In the genomic region with DNA sequence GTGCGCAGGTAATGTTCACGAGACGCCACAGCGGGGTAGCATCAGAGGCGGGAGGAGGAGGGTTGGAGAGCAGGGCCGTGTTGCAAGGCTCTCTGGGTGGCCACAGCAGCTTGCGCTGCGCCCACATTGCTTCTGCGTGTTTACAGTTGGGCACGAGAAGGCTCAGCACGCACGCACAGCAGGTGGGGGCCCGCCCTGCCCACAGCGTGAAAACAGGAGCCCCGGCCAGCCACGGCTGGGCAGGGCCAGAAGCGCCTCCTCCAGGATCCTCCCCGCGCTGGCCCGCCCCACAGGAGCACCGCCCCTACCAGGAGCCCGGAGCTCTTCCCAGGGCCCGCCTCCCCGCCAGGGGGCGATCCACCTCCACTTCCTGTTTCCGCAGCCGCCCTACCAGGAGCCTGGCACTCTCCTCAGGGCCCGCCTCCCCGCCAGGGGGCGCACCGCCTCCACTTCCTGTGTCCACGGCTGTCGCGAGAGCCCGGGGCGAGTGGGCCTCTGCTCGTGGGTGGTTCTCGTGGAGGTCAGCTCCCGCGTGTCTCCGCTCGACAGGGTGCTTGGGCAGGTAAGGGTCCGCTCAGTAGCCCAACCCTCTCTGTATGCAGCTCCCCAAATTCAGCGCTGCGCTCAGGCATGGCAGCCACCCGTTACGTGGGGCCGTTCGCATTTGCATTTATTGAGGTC, we compare ENCODE assay signal across 8 cellular contexts. TPM values are rescaled to one million over a fixed set of nuclear protein-coding genes. Genes with fewer than 3 reads are reported as not detected.
DNase-seq lines count a peak whose midpoint lies in the region; ATAC-seq and TF ChIP-seq lines count a peak whose summit lies in the region.

A gene with protein sequence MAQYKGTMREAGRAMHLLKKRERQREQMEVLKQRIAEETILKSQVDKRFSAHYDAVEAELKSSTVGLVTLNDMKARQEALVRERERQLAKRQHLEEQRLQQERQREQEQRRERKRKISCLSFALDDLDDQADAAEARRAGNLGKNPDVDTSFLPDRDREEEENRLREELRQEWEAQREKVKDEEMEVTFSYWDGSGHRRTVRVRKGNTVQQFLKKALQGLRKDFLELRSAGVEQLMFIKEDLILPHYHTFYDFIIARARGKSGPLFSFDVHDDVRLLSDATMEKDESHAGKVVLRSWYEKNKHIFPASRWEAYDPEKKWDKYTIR (plus strand): TSS at position 449 of the 681 bp plus-strand sequence. CDS start 439 bp downstream, outside the sequence.

- TF ChIP-seq EP300 in suprapubic skin (IDR thresholded peaks at IDR 0.05) = no peak

- H3K27me3 ChIP-seq in suprapubic skin = no peaks in the 10 kb centered on the region

- H3K4me1 ChIP-seq in suprapubic skin = peaks cover 18% of the 10 kb centered on the region

- TF ChIP-seq CTCF in GM20000 (IDR thresholded peaks at IDR 0.05; ENCODE audit: extremely low read depth, missing control alignments) (peak; percentile 75), omental fat pad (IDR thresholded peaks at IDR 0.05) (peak in 2 of 3 donors; percentile 92 to 98), suprapubic skin (IDR thresholded peaks at IDR 0.05) (peak; percentile 92 to 96)

- no peaks in the 10 kb centered on the region for H3K9me3 ChIP-seq in suprapubic skin

- TF ChIP-seq POLR2A in suprapubic skin (IDR thresholded peaks at IDR 0.05) = no peak

- H3K36me3 ChIP-seq in suprapubic skin = no peaks in the 10 kb centered on the region

- peak; percentile 83 for DNase-seq in COLO668 (lab: John Stamatoyannopoulos, UW; ENCODE audit: unreplicated experiment)
- DNase-seq in GM20000 (ENCODE audit: low spot score) = peak; percentile 89
- peak in 75 of 76 experiments; percentile 20 to 92 (median 84) for DNase-seq in HUDEP-2 (lab: John Stamatoyannopoulos, UW; ENCODE audit: unreplicated experiment in 76 of 76)
- DNase-seq in SHP77 (lab: John Stamatoyannopoulos, UW) = peak; percentile 73 to 80
- DNase-seq in activated naive CD4-positive, alpha-beta T cell treated with anti-CD3 and anti-CD28 coated beads, Interleukin-2, amount 50 U/mL, for 16 hours = peak; percentile 91
- DNase-seq in globus pallidus (ENCODE audit: low spot score) = peak; percentile 89
- peak; percentile 87 for DNase-seq in omental fat pad (ENCODE audit: low spot score)
- DNase-seq in suprapubic skin (ENCODE audit: low spot score in 2 of 2) = peak; percentile 95

- WGBS in suprapubic skin = 53% methylated on average over 33 of the region's 49 CpGs

- peak within 1 kb of the TSS; percentile 90 for H3K27ac ChIP-seq in suprapubic skin

- H3K4me3 ChIP-seq in suprapubic skin = peak within 1 kb of the TSS; percentile 45

- peak; percentile 94 for ATAC-seq in omental fat pad (ENCODE audit: low FRiP score)

RNA-seq across cellular contexts. Expression of the gene that starts here (rescaled TPM):
- total RNA-seq in omental fat pad = 10 to 100 TPM in 1 of 4 donors, 1 to 10 TPM in 3; 5.6 to 11.7 (median 6.7) TPM
- total RNA-seq in suprapubic skin = 10 to 100 TPM in 3 of 4 donors, 1 to 10 TPM in 1; 8.5 to 15.7 (median 11.6) TPM

Comparison
In these comparisons a context has a peak if more than half of its experiments do, and no peak if none do; other contexts are left out.
1. Peak in every context shown above with its lines: DNase-seq, ATAC-seq, H3K4me3 ChIP-seq and H3K27ac ChIP-seq.